25 cellular contexts compared by ENCODE assay signal in the genomic region with DNA sequence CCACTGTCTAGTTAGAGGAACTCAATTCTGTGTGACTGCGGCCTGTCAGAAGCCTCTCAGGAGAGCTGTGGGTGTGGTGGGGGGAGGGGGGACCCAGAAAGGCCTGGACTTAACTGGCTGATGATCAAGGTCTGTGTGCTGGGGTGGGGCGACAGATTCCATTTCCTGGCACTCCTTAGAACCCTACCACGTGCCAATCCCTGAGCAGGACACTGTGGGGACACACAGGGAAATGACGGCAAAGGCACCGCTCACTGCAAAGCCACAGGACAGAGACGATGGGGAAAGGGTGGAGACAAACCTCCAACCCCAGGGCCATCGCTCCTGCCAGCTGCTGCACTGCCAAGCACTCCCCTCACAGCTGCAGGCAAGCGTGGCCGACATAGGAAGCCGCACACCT. TPM values are rescaled to one million over a fixed set of nuclear protein-coding genes. Genes with fewer than 3 reads are reported as not detected.
A peak's percentile ranks its signal among the peaks of the same experiment; 100 is the strongest.
DNase-seq lines count a peak whose midpoint lies in the region; ATAC-seq and TF ChIP-seq lines count a peak whose summit lies in the region.
"Had no signal": no experiment of that assay in that cellular context is flagged by ENCODE, and none has a peak within 500 bp of the region (broad histone marks: within the 10 kb centered on the region; RNA-seq: fewer than 3 reads in every experiment).

No MANE protein-coding gene starts in this region.

- H3K9me3 ChIP-seq in gastroesophageal sphincter: no peaks in the 10 kb centered on the region

- H3K4me1 ChIP-seq in gastroesophageal sphincter: peaks cover 0 to 70% (median 32%) of the 10 kb centered on the region in 3 donors
- H3K4me1 ChIP-seq: parathyroid adenoma had no signal

- H3K27me3 Mint-ChIP-seq in effector memory CD8-positive, alpha-beta T cell: no peaks in the 10 kb centered on the region
- H3K27me3 Mint-ChIP-seq: activated CD4-positive, alpha-beta T cell treated with anti-CD3 and anti-CD28 coated beads, Interleukin-2, amount 10 ng/mL, durations not matched to agents 7 days and 5 days; CD4-positive, CD25-positive, alpha-beta regulatory T cell; IgD-negative memory B cell; stimulated activated naive CD8-positive, alpha-beta T cell treated with anti-CD3 and anti-CD28 coated beads, Interleukin-15, Interleukin-2, amounts not matched to agents 100 ng/mL and 50 ng/mL, for 24 hours; T-helper 17 cell had no signal

- H3K36me3 Mint-ChIP-seq in effector memory CD8-positive, alpha-beta T cell (ENCODE audit: insufficient read depth): peaks cover 3% of the 10 kb centered on the region
- H3K36me3 Mint-ChIP-seq: activated naive CD4-positive, alpha-beta T cell treated with anti-CD3 and anti-CD28 coated beads, Interleukin-2, amount 50 U/mL, for 72 hours; CD4-positive, CD25-positive, alpha-beta regulatory T cell; IgD-negative memory B cell had no signal

- TF ChIP-seq EP300 in gastroesophageal sphincter (IDR thresholded peaks at IDR 0.05): no peak

- H3K27ac Mint-ChIP-seq in effector memory CD8-positive, alpha-beta T cell: no peak overlapping the region
- H3K27ac Mint-ChIP-seq: activated CD4-positive, alpha-beta T cell treated with anti-CD3 and anti-CD28 coated beads, Interleukin-2, amount 10 ng/mL, durations not matched to agents 7 days and 5 days; activated naive CD4-positive, alpha-beta T cell treated with anti-CD3 and anti-CD28 coated beads, Interleukin-2, amount 50 U/mL, for 72 hours; nephron; stimulated activated naive CD8-positive, alpha-beta T cell treated with anti-CD3 and anti-CD28 coated beads, Interleukin-15, Interleukin-2, amounts not matched to agents 100 ng/mL and 50 ng/mL, for 24 hours had no signal

- H3K4me3 Mint-ChIP-seq in effector memory CD8-positive, alpha-beta T cell: no peak overlapping the region
- H3K4me3 Mint-ChIP-seq: activated CD4-positive, alpha-beta T cell treated with anti-CD3 and anti-CD28 coated beads, Interleukin-2, amount 10 ng/mL, durations not matched to agents 7 days and 5 days; CD4-positive, CD25-positive, alpha-beta regulatory T cell; IgD-negative memory B cell; nephron; stimulated activated naive CD8-positive, alpha-beta T cell treated with anti-CD3 and anti-CD28 coated beads, Interleukin-15, Interleukin-2, amounts not matched to agents 100 ng/mL and 50 ng/mL, for 24 hours; T-helper 17 cell had no signal

- H3K4me3 ChIP-seq in gastroesophageal sphincter: no peak overlapping the region

- ATAC-seq in gastroesophageal sphincter: no peak
- no peak for ATAC-seq in effector memory CD8-positive, alpha-beta T cell (replicated peaks)
- ATAC-seq: activated naive CD4-positive, alpha-beta T cell treated with anti-CD3 and anti-CD28 coated beads, Interleukin-2, amount 50 U/mL, for 72 hours; Panc1; T-helper 17 cell had no signal

- no peaks in the 10 kb centered on the region for H3K9me3 Mint-ChIP-seq in effector memory CD8-positive, alpha-beta T cell
- H3K9me3 Mint-ChIP-seq: activated CD4-positive, alpha-beta T cell treated with anti-CD3 and anti-CD28 coated beads, Interleukin-2, amount 10 ng/mL, durations not matched to agents 7 days and 5 days; activated naive CD4-positive, alpha-beta T cell treated with anti-CD3 and anti-CD28 coated beads, Interleukin-2, amount 50 U/mL, for 72 hours; CD4-positive, CD25-positive, alpha-beta regulatory T cell; IgD-negative memory B cell; nephron; stimulated activated naive CD8-positive, alpha-beta T cell treated with anti-CD3 and anti-CD28 coated beads, Interleukin-15, Interleukin-2, amounts not matched to agents 100 ng/mL and 50 ng/mL, for 24 hours had no signal

- no peaks in the 10 kb centered on the region for H3K27me3 ChIP-seq in gastroesophageal sphincter

- peaks cover 6% of the 10 kb centered on the region in 2 donors for H3K4me1 Mint-ChIP-seq in effector memory CD8-positive, alpha-beta T cell (ENCODE audit: low read depth in 2 of 2)

- intact Hi-C loops in head of caudate nucleus (cut with DNase I): loop anchor here (5.0 kb wide), 2 partner anchors 40 to 60 kb away; no protein-coding TSS in a partner anchor

- DNase-seq in SW480 (ENCODE audit: low spot score) (peak; percentile 66), mucosa of gallbladder (ENCODE audit: low spot score) (peak; percentile 55), UCSD-AML1 (lab: John Stamatoyannopoulos, UW; ENCODE audit: unreplicated experiment) (no peak), head of caudate nucleus (no peak)
- no peak for DNase-seq in effector memory CD8-positive, alpha-beta T cell
- DNase-seq in central memory CD4-positive, alpha-beta T cell: no peak
- DNase-seq: activated CD4-positive, alpha-beta T cell treated with anti-CD3 and anti-CD28 coated beads, Interleukin-2, amount 10 ng/mL, durations not matched to agents 7 days and 5 days; CD4-positive, CD25-positive, alpha-beta regulatory T cell; DMS 273 treated with DMSO at 0.1 percent for 48 hours; effector memory CD4-positive, alpha-beta T cell; HCEC 1CT; NCI-H1417 treated with DMSO at 0.1 percent for 48 hours; NCI-H510A; NK-92 treated with Interleukin-12 subunit alpha and Interleukin-12 subunit beta, amount 100 ng/mL, for 24 hours; stimulated activated CD4-positive, alpha-beta T cell treated with anti-CD3 and anti-CD28 coated beads, Interleukin-2, amount 100 ng/mL, for 48 hours; T-helper 17 cell; WERI-Rb-1 had no signal

- WGBS in gastroesophageal sphincter (ENCODE audit: low coverage in 1 of 2), 2 donors: 40% methylated on average over 1 of the region's 10 CpGs; no CpG with 5 or more reads in 1 of the 2 donors

- H3K27ac ChIP-seq in gastroesophageal sphincter (peak overlapping the region in 3 of 4 donors; percentile 84 to 89 (median 86)), temporal lobe (ENCODE audit: low read depth, low read length) (peak overlapping the region; percentile 57)
- H3K27ac ChIP-seq: parathyroid adenoma, WERI-Rb-1 had no signal

- TF ChIP-seq CTCF in gastroesophageal sphincter (IDR thresholded peaks at IDR 0.05): no peak

- TF ChIP-seq POLR2A in gastroesophageal sphincter (IDR thresholded peaks at IDR 0.05): no peak

- peaks cover 0 to 65% of the 10 kb centered on the region in 2 donors for H3K36me3 ChIP-seq in gastroesophageal sphincter

RNA-seq across cellular contexts. Expression of gene BID, which starts 58.4 kb away (rescaled TPM):
- total RNA-seq in gastroesophageal sphincter: 10 to 100 TPM in 3 of 4 donors, 1 to 10 TPM in 1; 5.9 to 34.5 (median 21.4) TPM
- 27.1 TPM for total RNA-seq in mucosa of gallbladder
- total RNA-seq in temporal lobe: 39.8 TPM

Comparison
In these comparisons a context has a peak if more than half of its experiments do, and no peak if none do; other contexts are left out.
1. DNase-seq: peak in SW480 (single experiment) and mucosa of gallbladder (single experiment); none in UCSD-AML1 (single experiment), effector memory CD8-positive, alpha-beta T cell (0 of 3), head of caudate nucleus (0 of 42) and central memory CD4-positive, alpha-beta T cell (single experiment).